ENCODE assay signal across 12 cellular contexts in the genomic region with DNA sequence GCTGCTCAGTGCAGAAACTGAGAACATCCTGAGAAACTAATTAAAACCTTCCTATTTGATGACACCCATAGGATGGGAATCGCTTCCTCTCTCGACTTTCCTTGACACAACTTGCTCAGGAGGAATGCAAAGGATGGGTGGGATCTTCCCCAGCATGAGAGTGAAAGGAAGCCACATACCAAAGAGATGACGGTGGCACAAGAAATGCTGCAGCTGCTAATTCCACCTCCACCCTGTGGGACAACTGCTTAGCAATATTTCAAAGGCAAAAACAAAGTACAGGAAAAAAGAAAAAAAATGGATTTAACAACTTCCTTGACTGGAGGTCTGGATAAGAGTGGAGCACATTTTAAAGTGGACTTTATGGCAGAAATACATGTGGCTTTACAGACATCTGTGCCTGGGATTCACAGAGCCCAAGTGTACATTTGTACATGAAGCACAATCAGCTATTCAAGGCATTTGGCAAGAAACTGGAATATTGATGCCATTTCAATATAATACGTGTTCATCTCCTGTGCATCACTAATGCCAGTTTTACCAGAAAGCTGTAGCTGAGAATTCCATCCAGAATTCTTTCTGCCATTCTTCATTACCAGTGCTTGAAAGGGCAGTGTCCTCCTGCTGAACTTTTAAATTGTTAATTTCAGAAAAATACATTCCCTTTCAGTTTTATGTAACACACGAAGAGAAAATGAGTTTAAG.
DNase-seq lines count a peak whose midpoint lies in the region; ATAC-seq and TF ChIP-seq lines count a peak whose summit lies in the region.
"Had no signal": no experiment of that assay in that cellular context is flagged by ENCODE, and none has a peak within 500 bp of the region (broad histone marks: within the 10 kb centered on the region; RNA-seq: fewer than 3 reads in every experiment).

No MANE protein-coding gene starts in this region.

- intact Hi-C loops in IMR-90 (cut with micrococcal nuclease) = no loop called here

- H2BK20ac ChIP-seq in IMR-90 (ENCODE audit: low read depth, low read length) = peak overlapping the region; percentile 97

- peak; percentile 91 for DNase-seq in AG08395 (ENCODE audit: low spot score)
- peak; percentile 96 for DNase-seq in IMR-90
- peak; percentile 86 for DNase-seq in dedifferentiated amniotic fluid mesenchymal stem cell (ENCODE audit: extremely low spot score)
- DNase-seq in kidney glomerular epithelial cell (lab: John Stamatoyannopoulos, UW) = peak; percentile 99
- no peak for DNase-seq in activated CD4-positive, alpha-beta T cell treated with anti-CD3 and anti-CD28 coated beads for 48 hours
- DNase-seq: CD8-positive, alpha-beta memory T cell; effector memory CD4-positive, alpha-beta T cell; Peyer's patch had no signal

- H3K27ac ChIP-seq in IMR-90 (ENCODE audit: insufficient read depth, low read length) = peak overlapping the region; percentile 38
- H3K27ac ChIP-seq: Peyer's patch, suprapubic skin had no signal

- H3K14ac ChIP-seq in IMR-90 (replicated peaks; ENCODE audit: low read depth, low read length) = peak overlapping the region; percentile 83

- H3K79me1 ChIP-seq in IMR-90 (ENCODE audit: low read depth in 1 of 2, low read length in 2 of 2) = no peaks in the 10 kb centered on the region

- peak overlapping the region; percentile 75 for H2BK15ac ChIP-seq in IMR-90 (ENCODE audit: low read depth, low read length)

- H4K8ac ChIP-seq in IMR-90 (ENCODE audit: low read depth in 2 of 2, low read length in 2 of 2) = peak overlapping the region; percentile 57 to 91

- peak overlapping the region; percentile 84 for H3K4ac ChIP-seq in IMR-90 (ENCODE audit: low read depth, low read length)

- H3K4me1 ChIP-seq in IMR-90 (ENCODE audit: control insufficient read depth, insufficient read depth, low read length) = peaks cover 19% of the 10 kb centered on the region
- H3K4me1 ChIP-seq: Peyer's patch had no signal

- H2AFZ ChIP-seq in IMR-90 (replicated peaks; ENCODE audit: low read length, poor library complexity) = no peak overlapping the region

- peak overlapping the region; percentile 16; the same call in 1 of the 2 replicates for H2AK5ac ChIP-seq in IMR-90 (ENCODE audit: low read depth, low read length)

- peak overlapping the region; percentile 97 for H2BK120ac ChIP-seq in IMR-90 (ENCODE audit: low read depth, low read length)

- H3K9me1 ChIP-seq in IMR-90 (ENCODE audit: insufficient read depth, low read length) = peaks cover 4% of the 10 kb centered on the region; the same call in 1 of the 2 replicates

- peak; percentile 13; the same call in 1 of the 2 replicates for TF ChIP-seq RAD21 in IMR-90 (IDR thresholded peaks at IDR 0.05; ENCODE audit: low read length)

- H2BK5ac ChIP-seq in IMR-90 (ENCODE audit: low read depth, low read length, poor library complexity, severe bottlenecking) = peak overlapping the region; percentile 94

- peak overlapping the region; percentile 66; the same call in 1 of the 2 replicates for H4K5ac ChIP-seq in IMR-90 (ENCODE audit: low read depth, low read length)

- peak overlapping the region; percentile 48; the same call in 1 of the 2 replicates for H3K9ac ChIP-seq in IMR-90 (ENCODE audit: low read depth, low read length)

- H3K4me3 ChIP-seq in IMR-90 (ENCODE audit: insufficient read depth, low read depth, low read length) = no peak overlapping the region
- H3K4me3 ChIP-seq: Peyer's patch, suprapubic skin had no signal

- no peaks in the 10 kb centered on the region for H3K9me3 ChIP-seq in IMR-90 (ENCODE audit: control insufficient read depth, insufficient read depth, low read length)
- H3K9me3 ChIP-seq: Peyer's patch, suprapubic skin had no signal

- H3K36me3 ChIP-seq in IMR-90 (ENCODE audit: control insufficient read depth, insufficient read depth, low read length) = no peaks in the 10 kb centered on the region
- H3K36me3 ChIP-seq: Peyer's patch, suprapubic skin had no signal

- no peak overlapping the region for H2AK9ac ChIP-seq in IMR-90 (replicated peaks; ENCODE audit: low read depth, low read length, poor library complexity)

- H3K18ac ChIP-seq in IMR-90 (ENCODE audit: low read depth, low read length) = peak overlapping the region; percentile 80; the same call in 1 of the 2 replicates

- no peaks in the 10 kb centered on the region for H3K27me3 ChIP-seq in IMR-90 (ENCODE audit: control insufficient read depth, insufficient read depth, low read length)
- H3K27me3 ChIP-seq: Peyer's patch, suprapubic skin had no signal

- ATAC-seq in IMR-90 (ENCODE audit: low read depth) (peak; percentile 92), GM18520 (IDR thresholded peaks at IDR 0.05; ENCODE audit: unreplicated experiment) (no peak), HG02763 (IDR thresholded peaks at IDR 0.05; ENCODE audit: unreplicated experiment) (no peak), GM19463 (IDR thresholded peaks at IDR 0.05; ENCODE audit: unreplicated experiment) (no peak)

- WGBS in IMR-90 (ENCODE audit: extremely low coverage in 2 of 2, insufficient read length in 1 of 2), 2 experiments = 0% methylated on average over 1 of the region's 5 CpGs; no CpG with 5 or more reads in 1 of the 2 experiments

- H3K23ac ChIP-seq in IMR-90 (ENCODE audit: low read depth, low read length) = peak overlapping the region; percentile 77

- H3K56ac ChIP-seq in IMR-90 (ENCODE audit: extremely low read depth, insufficient read depth, low read length) = peak overlapping the region; percentile 76

- H3K4me2 ChIP-seq in IMR-90 (ENCODE audit: low read depth, low read length) = peak overlapping the region; percentile 54; the same call in 1 of the 2 replicates

- H4K91ac ChIP-seq in IMR-90 (ENCODE audit: insufficient read depth, low read depth, low read length) = peak overlapping the region; percentile 81

- TF ChIP-seq POLR2A in IMR-90 (IDR thresholded peaks at IDR 0.05; ENCODE audit: low read depth, low read length) = no peak

- CTCF ChIA-PET in IMR-90 (lab: Yijun Ruan, JAX) = interaction anchor here (0.7 to 1.1 kb wide), 2 partner anchors 53 to 121 kb away, joined by 3 to 4 read pairs; no protein-coding TSS in a partner anchor

- TF ChIP-seq CTCF in IMR-90 (conservative IDR thresholded peaks at IDR 0.05; ENCODE audit: low read depth, low read length) = no peak

- POLR2A ChIA-PET in IMR-90 (lab: Charles Lee; ENCODE audit: unreplicated experiment) = interaction anchor here (1.6 kb wide), 1 partner anchor 618 kb away, joined by 4 read pairs; the partner anchor contains the start of gene PLK2

- BruUV-seq in IMR-90 (replicated peaks; lab: Mats Ljungman, UMichigan) = no TSS peak

- dilution Hi-C loops in IMR-90 (cut with HindIII; ENCODE audit: low sequenced_read_pairs, unreplicated experiment) = no loop called here

- H4K20me1 ChIP-seq in IMR-90 (ENCODE audit: insufficient read depth, low read length) = no peaks in the 10 kb centered on the region

- in situ Hi-C loops in IMR-90 (cut with MboI; ENCODE audit: low sequenced_read_pairs) = no loop called here

TF ChIP-seq in IMR-90, 13 proteins besides CTCF, POLR2A, EP300 and RAD21:
- TF ChIP-seq USF2 (IDR thresholded peaks at IDR 0.05; ENCODE audit: low read depth, low read length) (no peak), MAFK (IDR thresholded peaks at IDR 0.05; ENCODE audit: low read depth, low read length) (peak; percentile 83)
